8 cellular contexts compared by ENCODE assay signal in genomic region chr1:200028586-200029034, GRCh38. TPM values are rescaled to one million over a fixed set of nuclear protein-coding genes. Genes with fewer than 3 reads are reported as not detected.
DNase-seq lines count a peak whose midpoint lies in the region; ATAC-seq and TF ChIP-seq lines count a peak whose summit lies in the region.

No MANE protein-coding gene starts in this region.

- H3K9me3 ChIP-seq in left lung (no peaks in the 10 kb centered on the region), upper lobe of left lung (no peaks in the 10 kb centered on the region)

- TF ChIP-seq POLR2A in upper lobe of left lung (IDR thresholded peaks at IDR 0.05), result no peak

- intact Hi-C loops in left lung (cut with DNase I), result no loop called here

- H3K4me1 Mint-ChIP-seq in activated naive CD4-positive, alpha-beta T cell treated with anti-CD3 and anti-CD28 coated beads, Interleukin-2, amount 50 U/mL, for 24 hours, result peaks cover 5% of the 10 kb centered on the region
- H3K4me1 Mint-ChIP-seq in activated naive CD8-positive, alpha-beta T cell treated with anti-CD3 and anti-CD28 coated beads, Interleukin-2, amount 10 ng/mL, durations not matched to agents 7 days and 5 days, result peaks cover 4% of the 10 kb centered on the region

- H3K36me3 Mint-ChIP-seq in activated naive CD4-positive, alpha-beta T cell treated with anti-CD3 and anti-CD28 coated beads, Interleukin-2, amount 50 U/mL, for 24 hours, result no peaks in the 10 kb centered on the region
- no peaks in the 10 kb centered on the region for H3K36me3 Mint-ChIP-seq in activated naive CD8-positive, alpha-beta T cell treated with anti-CD3 and anti-CD28 coated beads, Interleukin-2, amount 10 ng/mL, durations not matched to agents 7 days and 5 days

- H3K27me3 ChIP-seq in left lung, result peaks cover 44 to 81% of the 10 kb centered on the region in 2 donors
- peaks cover 0 to 18% (median 8%) of the 10 kb centered on the region in 4 donors for H3K27me3 ChIP-seq in upper lobe of left lung

- no peak for TF ChIP-seq EP300 in upper lobe of left lung (IDR thresholded peaks at IDR 0.05)

- in situ Hi-C loops in ACHN (cut with HindIII; ENCODE audit: low pct_ligation_motif_present, low pct_unique_long_range_greater_than_20kb, low sequenced_read_pairs), result no loop called here

- POLR2A ChIA-PET in activated naive CD8-positive, alpha-beta T cell treated with anti-CD3 and anti-CD28 coated beads, Interleukin-2, amount 10 ng/mL, durations not matched to agents 7 days and 5 days (lab: Charles Lee), result no interaction called here

- H3K4me3 ChIP-seq in left lung (peak overlapping the region; percentile 27 to 38), upper lobe of left lung (peak overlapping the region in 3 of 4 donors; percentile 41 to 56 (median 53))

- H3K4me3 Mint-ChIP-seq in activated naive CD4-positive, alpha-beta T cell treated with anti-CD3 and anti-CD28 coated beads, Interleukin-2, amount 50 U/mL, for 24 hours, result peak overlapping the region; percentile 64
- peak overlapping the region; percentile 78 for H3K4me3 Mint-ChIP-seq in activated naive CD8-positive, alpha-beta T cell treated with anti-CD3 and anti-CD28 coated beads, Interleukin-2, amount 10 ng/mL, durations not matched to agents 7 days and 5 days

- 7 to 17% methylated on average over 2 of the region's 2 CpGs for WGBS in upper lobe of left lung, 2 donors

- no peak for TF ChIP-seq CTCF in left lung (IDR thresholded peaks at IDR 0.05)
- TF ChIP-seq CTCF in upper lobe of left lung (IDR thresholded peaks at IDR 0.05), result no peak

- ATAC-seq in activated naive CD8-positive, alpha-beta T cell treated with anti-CD3 and anti-CD28 coated beads, Interleukin-2, amount 10 ng/mL, durations not matched to agents 7 days and 5 days (ENCODE audit: low read depth), result no peak
- no peak for ATAC-seq in left lung
- no peak for ATAC-seq in upper lobe of left lung (ENCODE audit: low FRiP score in 2 of 2)
- no peak for ATAC-seq in GM18520 (IDR thresholded peaks at IDR 0.05; ENCODE audit: unreplicated experiment)
- ATAC-seq in HG03354 (IDR thresholded peaks at IDR 0.05; ENCODE audit: poor library complexity, severe bottlenecking, unreplicated experiment), result no peak

- no peak overlapping the region for H3K27ac ChIP-seq in left lung
- peak overlapping the region in 1 of 4 donors; percentile 35 for H3K27ac ChIP-seq in upper lobe of left lung

- no peak overlapping the region for H3K27ac Mint-ChIP-seq in activated naive CD4-positive, alpha-beta T cell treated with anti-CD3 and anti-CD28 coated beads, Interleukin-2, amount 50 U/mL, for 24 hours
- H3K27ac Mint-ChIP-seq in activated naive CD8-positive, alpha-beta T cell treated with anti-CD3 and anti-CD28 coated beads, Interleukin-2, amount 10 ng/mL, durations not matched to agents 7 days and 5 days, result no peak overlapping the region

- no peaks in the 10 kb centered on the region for H3K36me3 ChIP-seq in left lung
- no peaks in the 10 kb centered on the region for H3K36me3 ChIP-seq in upper lobe of left lung

- peaks cover 48% of the 10 kb centered on the region for H3K27me3 Mint-ChIP-seq in activated naive CD4-positive, alpha-beta T cell treated with anti-CD3 and anti-CD28 coated beads, Interleukin-2, amount 50 U/mL, for 24 hours
- peaks cover 58% of the 10 kb centered on the region for H3K27me3 Mint-ChIP-seq in activated naive CD8-positive, alpha-beta T cell treated with anti-CD3 and anti-CD28 coated beads, Interleukin-2, amount 10 ng/mL, durations not matched to agents 7 days and 5 days

- no peaks in the 10 kb centered on the region for H3K9me3 Mint-ChIP-seq in activated naive CD4-positive, alpha-beta T cell treated with anti-CD3 and anti-CD28 coated beads, Interleukin-2, amount 50 U/mL, for 24 hours
- no peaks in the 10 kb centered on the region for H3K9me3 Mint-ChIP-seq in activated naive CD8-positive, alpha-beta T cell treated with anti-CD3 and anti-CD28 coated beads, Interleukin-2, amount 10 ng/mL, durations not matched to agents 7 days and 5 days

- no peak for DNase-seq in activated naive CD4-positive, alpha-beta T cell treated with anti-CD3 and anti-CD28 coated beads, Interleukin-2, amount 50 U/mL, for 16 hours
- no peak for DNase-seq in activated naive CD8-positive, alpha-beta T cell treated with anti-CD3 and anti-CD28 coated beads, Interleukin-2, amount 10 ng/mL, durations not matched to agents 7 days and 5 days
- DNase-seq in left lung (no peak), upper lobe of left lung (no peak), ACHN (no peak)

- peaks cover 0 to 13% of the 10 kb centered on the region in 2 donors for H3K4me1 ChIP-seq in left lung
- H3K4me1 ChIP-seq in upper lobe of left lung, result peaks cover 7 to 16% (median 12%) of the 10 kb centered on the region in 4 donors

RNA-seq across cellular contexts. Expression of gene NR5A2, which starts 1.1 kb away (rescaled TPM):
- total RNA-seq in activated naive CD8-positive, alpha-beta T cell treated with anti-CD3 and anti-CD28 coated beads, Interleukin-2, amount 10 ng/mL, durations not matched to agents 7 days and 5 days, result not detected
- 1 to 10 TPM; 2.8 to 3.1 TPM for total RNA-seq in left lung
- total RNA-seq in upper lobe of left lung, result 1 to 10 TPM in 4 of 6 donors, under 1 TPM in 2; under 0.01 to 7.8 (median 2.1) TPM
